ENCODE assay signal across 27 cellular contexts in genomic region chr7:110842796-110843195, GRCh38.
"Had no signal": no experiment of that assay in that cellular context is flagged by ENCODE, and none has a peak within 500 bp of the region (broad histone marks: within the 10 kb centered on the region; RNA-seq: fewer than 3 reads in every experiment).

No MANE protein-coding gene starts in this region.

- H3K4me1 Mint-ChIP-seq: activated CD4-positive, alpha-beta memory T cell treated with anti-CD3 and anti-CD28 coated beads, Interleukin-2, amount 10 ng/mL, durations not matched to agents 7 days and 5 days; activated CD4-positive, alpha-beta T cell treated with anti-CD3 and anti-CD28 coated beads, Interleukin-2, amount 10 ng/mL, durations not matched to agents 7 days and 5 days; activated naive CD4-positive, alpha-beta T cell treated with anti-CD3 and anti-CD28 coated beads, Interleukin-2, amount 10 ng/mL, durations not matched to agents 7 days and 5 days; activated naive CD8-positive, alpha-beta T cell treated with anti-CD3 and anti-CD28 coated beads, Interleukin-2, amount 10 ng/mL, durations not matched to agents 7 days and 5 days; central memory CD8-positive, alpha-beta T cell; T-helper 17 cell had no signal

- H3K27ac Mint-ChIP-seq: activated CD4-positive, alpha-beta memory T cell treated with anti-CD3 and anti-CD28 coated beads, Interleukin-2, amount 10 ng/mL, durations not matched to agents 7 days and 5 days; activated CD4-positive, alpha-beta T cell treated with anti-CD3 and anti-CD28 coated beads, Interleukin-2, amount 10 ng/mL, durations not matched to agents 7 days and 5 days; activated naive CD4-positive, alpha-beta T cell treated with anti-CD3 and anti-CD28 coated beads, Interleukin-2, amount 10 ng/mL, durations not matched to agents 7 days and 5 days; activated naive CD4-positive, alpha-beta T cell treated with anti-CD3 and anti-CD28 coated beads, Interleukin-2, amount 50 U/mL, for 72 hours; activated naive CD8-positive, alpha-beta T cell treated with anti-CD3 and anti-CD28 coated beads, Interleukin-2, amount 10 ng/mL, durations not matched to agents 7 days and 5 days; activated T-cell treated with anti-CD3 and anti-CD28 coated beads, Interleukin-2, amount 50 U/mL, for 24 hours; activated T-cell treated with anti-CD3 and anti-CD28 coated beads, Interleukin-2, amount 50 U/mL, for 72 hours; dendritic cell treated with granulocyte-macrophage colony-stimulating factor and Interleukin-4, amounts not matched to agents 40 ng/mL and 50 ng/mL, for 4 days; endodermal cell; T-helper 17 cell; T-helper 2 cell treated with Interferon-gamma antibody and Interleukin-4, amounts not matched to agents 5 μg/mL and 100 μg/mL, for 36 hours had no signal

- H3K9me3 Mint-ChIP-seq: activated CD4-positive, alpha-beta memory T cell treated with anti-CD3 and anti-CD28 coated beads, Interleukin-2, amount 10 ng/mL, durations not matched to agents 7 days and 5 days; activated CD4-positive, alpha-beta T cell treated with anti-CD3 and anti-CD28 coated beads, Interleukin-2, amount 10 ng/mL, durations not matched to agents 7 days and 5 days; activated naive CD4-positive, alpha-beta T cell treated with anti-CD3 and anti-CD28 coated beads, Interleukin-2, amount 10 ng/mL, durations not matched to agents 7 days and 5 days; activated naive CD4-positive, alpha-beta T cell treated with anti-CD3 and anti-CD28 coated beads, Interleukin-2, amount 50 U/mL, for 72 hours; activated naive CD8-positive, alpha-beta T cell treated with anti-CD3 and anti-CD28 coated beads, Interleukin-2, amount 10 ng/mL, durations not matched to agents 7 days and 5 days; activated T-cell treated with anti-CD3 and anti-CD28 coated beads, Interleukin-2, amount 50 U/mL, for 24 hours; activated T-cell treated with anti-CD3 and anti-CD28 coated beads, Interleukin-2, amount 50 U/mL, for 72 hours; central memory CD8-positive, alpha-beta T cell; dendritic cell treated with granulocyte-macrophage colony-stimulating factor and Interleukin-4, amounts not matched to agents 40 ng/mL and 50 ng/mL, for 4 days; endodermal cell; T-helper 2 cell treated with Interferon-gamma antibody and Interleukin-4, amounts not matched to agents 5 μg/mL and 100 μg/mL, for 36 hours had no signal

- ATAC-seq: activated naive CD4-positive, alpha-beta T cell treated with anti-CD3 and anti-CD28 coated beads, Interleukin-2, amount 50 U/mL, for 72 hours; activated T-cell treated with anti-CD3 and anti-CD28 coated beads, Interleukin-2, amount 50 U/mL, for 72 hours; esophagus mucosa; T-helper 17 cell had no signal

- H3K9me3 ChIP-seq: heart left ventricle had no signal

- H3K36me3 ChIP-seq: brain microvascular endothelial cell, heart left ventricle had no signal

- H3K27me3 ChIP-seq: brain microvascular endothelial cell, dorsolateral prefrontal cortex, heart left ventricle had no signal

- H3K27me3 Mint-ChIP-seq: activated CD4-positive, alpha-beta memory T cell treated with anti-CD3 and anti-CD28 coated beads, Interleukin-2, amount 10 ng/mL, durations not matched to agents 7 days and 5 days; activated CD4-positive, alpha-beta T cell treated with anti-CD3 and anti-CD28 coated beads, Interleukin-2, amount 10 ng/mL, durations not matched to agents 7 days and 5 days; activated naive CD4-positive, alpha-beta T cell treated with anti-CD3 and anti-CD28 coated beads, Interleukin-2, amount 10 ng/mL, durations not matched to agents 7 days and 5 days; activated naive CD8-positive, alpha-beta T cell treated with anti-CD3 and anti-CD28 coated beads, Interleukin-2, amount 10 ng/mL, durations not matched to agents 7 days and 5 days; activated T-cell treated with anti-CD3 and anti-CD28 coated beads, Interleukin-2, amount 50 U/mL, for 24 hours; central memory CD8-positive, alpha-beta T cell; dendritic cell treated with granulocyte-macrophage colony-stimulating factor and Interleukin-4, amounts not matched to agents 40 ng/mL and 50 ng/mL, for 4 days; T-helper 17 cell had no signal

- DNase-seq: activated CD4-positive, alpha-beta memory T cell treated with anti-CD3 and anti-CD28 coated beads, Interleukin-2, amount 10 ng/mL, durations not matched to agents 7 days and 5 days; activated CD4-positive, alpha-beta T cell treated with anti-CD3 and anti-CD28 coated beads for 1 hour; activated CD4-positive, alpha-beta T cell treated with anti-CD3 and anti-CD28 coated beads for 4 hours; activated CD4-positive, alpha-beta T cell treated with anti-CD3 and anti-CD28 coated beads, Interleukin-2, amount 10 ng/mL, durations not matched to agents 7 days and 5 days; activated CD4-positive, alpha-beta T cell treated with anti-CD3 and anti-CD28 coated beads, Interleukin-2, amount 50 U/mL, for 4 hours; activated CD4-positive, CD25-positive, alpha-beta regulatory T cell; activated CD8-positive, alpha-beta memory T cell treated with anti-CD3 and anti-CD28 coated beads, Interleukin-2, amount 50 U/mL, for 48 hours; activated gamma-delta T cell; activated naive CD4-positive, alpha-beta T cell; activated naive CD4-positive, alpha-beta T cell treated with anti-CD3 and anti-CD28 coated beads, Interleukin-2, amount 10 ng/mL, durations not matched to agents 7 days and 5 days; activated naive CD8-positive, alpha-beta T cell treated with anti-CD3 and anti-CD28 coated beads, Interleukin-2, amount 10 ng/mL, durations not matched to agents 7 days and 5 days; activated T-cell treated with anti-CD3 and anti-CD28 coated beads for 4 hours; activated T-cell treated with anti-CD3 and anti-CD28 coated beads, Interleukin-2, amount 50 U/mL, for 24 hours; activated T-cell treated with anti-CD3 and anti-CD28 coated beads, Interleukin-2, amount 50 U/mL, for 72 hours; brain microvascular endothelial cell; effector memory CD4-positive, alpha-beta T cell; endodermal cell; T-helper 17 cell; T1000 had no signal

- H3K4me3 Mint-ChIP-seq: activated CD4-positive, alpha-beta memory T cell treated with anti-CD3 and anti-CD28 coated beads, Interleukin-2, amount 10 ng/mL, durations not matched to agents 7 days and 5 days; activated CD4-positive, alpha-beta T cell treated with anti-CD3 and anti-CD28 coated beads, Interleukin-2, amount 10 ng/mL, durations not matched to agents 7 days and 5 days; activated naive CD4-positive, alpha-beta T cell treated with anti-CD3 and anti-CD28 coated beads, Interleukin-2, amount 10 ng/mL, durations not matched to agents 7 days and 5 days; activated naive CD8-positive, alpha-beta T cell treated with anti-CD3 and anti-CD28 coated beads, Interleukin-2, amount 10 ng/mL, durations not matched to agents 7 days and 5 days; activated T-cell treated with anti-CD3 and anti-CD28 coated beads, Interleukin-2, amount 50 U/mL, for 24 hours; activated T-cell treated with anti-CD3 and anti-CD28 coated beads, Interleukin-2, amount 50 U/mL, for 72 hours; central memory CD8-positive, alpha-beta T cell; dendritic cell treated with granulocyte-macrophage colony-stimulating factor and Interleukin-4, amounts not matched to agents 40 ng/mL and 50 ng/mL, for 4 days; endodermal cell; T-helper 17 cell; T-helper 2 cell treated with Interferon-gamma antibody and Interleukin-4, amounts not matched to agents 5 μg/mL and 100 μg/mL, for 36 hours had no signal

- H3K36me3 Mint-ChIP-seq: activated naive CD4-positive, alpha-beta T cell treated with anti-CD3 and anti-CD28 coated beads, Interleukin-2, amount 10 ng/mL, durations not matched to agents 7 days and 5 days; activated naive CD4-positive, alpha-beta T cell treated with anti-CD3 and anti-CD28 coated beads, Interleukin-2, amount 50 U/mL, for 72 hours had no signal

- H3K4me3 ChIP-seq: coronary artery, dorsolateral prefrontal cortex, heart left ventricle had no signal

- H3K27ac ChIP-seq: brain microvascular endothelial cell, coronary artery, dorsolateral prefrontal cortex, heart left ventricle had no signal
